Comparison of ENCODE assay signal across 8 cellular contexts in genomic region chr2:8543412-8544167, GRCh38.
A peak's percentile ranks its signal among the peaks of the same experiment; 100 is the strongest.
DNase-seq lines count a peak whose midpoint lies in the region; ATAC-seq and TF ChIP-seq lines count a peak whose summit lies in the region.

No MANE protein-coding gene starts in this region.

- peak; percentile 71 for DNase-seq in GM10266 (ENCODE audit: extremely low spot score)
- peak; percentile 90 for DNase-seq in KBM-7
- DNase-seq in endodermal cell: peak; percentile 38
- DNase-seq in osteocyte (ENCODE audit: extremely low spot score, unreplicated experiment): no peak
- no peak for DNase-seq in NCI-H1092 (lab: John Stamatoyannopoulos, UW)
- no peak for DNase-seq in retina

- no peak overlapping the region for H3K27ac Mint-ChIP-seq in endodermal cell
- H3K27ac Mint-ChIP-seq in osteocyte (ENCODE audit: unreplicated experiment): peak overlapping the region; percentile 81

- no peaks in the 10 kb centered on the region for H3K27me3 ChIP-seq in endodermal cell (ENCODE audit: control insufficient read depth, insufficient read depth, low read length, poor library complexity, severe bottlenecking)

- H3K9me3 Mint-ChIP-seq in endodermal cell (no peaks in the 10 kb centered on the region), osteocyte (ENCODE audit: unreplicated experiment) (no peaks in the 10 kb centered on the region)

- peak; percentile 72 for ATAC-seq in GM21717 (IDR thresholded peaks at IDR 0.05; ENCODE audit: unreplicated experiment)
- ATAC-seq in activated CD4-positive, CD25-positive, alpha-beta regulatory T cell treated with anti-CD3 and anti-CD28 coated beads, Interleukin-2, amount 50 U/mL, for 24 hours: peak; percentile 73 to 79

- no peaks in the 10 kb centered on the region for H3K9me3 ChIP-seq in endodermal cell (ENCODE audit: control insufficient read depth, low read length)

- in situ Hi-C loops in KBM-7 (cut with MboI; ENCODE audit: low pct_unique_long_range_greater_than_20kb, low sequenced_read_pairs): loop anchor here (25.0 kb wide), 1 partner anchor 1106 kb away; no protein-coding TSS in a partner anchor

- no peak overlapping the region for H3K27ac ChIP-seq in endodermal cell (ENCODE audit: low read depth, low read length)

- H3K4me1 ChIP-seq in endodermal cell (ENCODE audit: control insufficient read depth, insufficient read depth, low read length): no peaks in the 10 kb centered on the region

- WGBS in endodermal cell (ENCODE audit: insufficient coverage in 1 of 2, insufficient read length in 1 of 2), 2 experiments: 91 to 94% methylated on average over 14 to 28 of the region's 28 CpGs

- TF ChIP-seq CTCF in GM10266 (IDR thresholded peaks at IDR 0.05; ENCODE audit: control insufficient read depth, insufficient read depth, low read depth, missing control alignments): no peak
- no peak for TF ChIP-seq CTCF in endodermal cell (conservative IDR thresholded peaks at IDR 0.05)
- no peak for TF ChIP-seq CTCF in osteocyte (IDR thresholded peaks at IDR 0.05)

- peaks cover 14% of the 10 kb centered on the region for H3K4me1 Mint-ChIP-seq in endodermal cell
- H3K4me1 Mint-ChIP-seq in osteocyte (ENCODE audit: unreplicated experiment): peaks cover 29% of the 10 kb centered on the region

- no peaks in the 10 kb centered on the region for H3K36me3 ChIP-seq in endodermal cell (ENCODE audit: control insufficient read depth, insufficient read depth, low read length)

- H3K4me3 Mint-ChIP-seq in endodermal cell (no peak overlapping the region), osteocyte (ENCODE audit: unreplicated experiment) (peak overlapping the region; percentile 43)

- H3K27me3 Mint-ChIP-seq in endodermal cell (ENCODE audit: insufficient read depth) (peaks cover 6% of the 10 kb centered on the region), osteocyte (ENCODE audit: unreplicated experiment) (no peaks in the 10 kb centered on the region)

- H3K36me3 Mint-ChIP-seq in endodermal cell (ENCODE audit: low read depth) (no peaks in the 10 kb centered on the region), osteocyte (ENCODE audit: unreplicated experiment) (no peaks in the 10 kb centered on the region)

- no peak overlapping the region for H3K4me3 ChIP-seq in endodermal cell (ENCODE audit: low read length)

- H3K9ac ChIP-seq in endodermal cell (ENCODE audit: extremely low read depth, low read length, poor library complexity, severe bottlenecking): no peak overlapping the region

Comparison
In these comparisons a context has a peak if more than half of its experiments do, and no peak if none do; other contexts are left out.
1. DNase-seq: peak in GM10266 (single experiment), KBM-7 (single experiment) and endodermal cell (single experiment); none in osteocyte (single experiment), NCI-H1092 (single experiment) and retina (single experiment).